Comparison of ENCODE assay signal across 31 cellular contexts in genomic region chr17:47682138-47682537, GRCh38. TPM values are rescaled to one million over a fixed set of nuclear protein-coding genes. Genes with fewer than 3 reads are reported as not detected.
A peak's percentile ranks its signal among the peaks of the same experiment; 100 is the strongest.
DNase-seq lines count a peak whose midpoint lies in the region; ATAC-seq and TF ChIP-seq lines count a peak whose summit lies in the region.
"Had no signal": no experiment of that assay in that cellular context is flagged by ENCODE, and none has a peak within 500 bp of the region (broad histone marks: within the 10 kb centered on the region; RNA-seq: fewer than 3 reads in every experiment).

No MANE protein-coding gene starts in this region.

- H3K36me3 Mint-ChIP-seq in activated naive CD4-positive, alpha-beta T cell treated with anti-CD3 and anti-CD28 coated beads, Interleukin-2, amount 50 U/mL, for 72 hours = peaks cover 27 to 44% of the 10 kb centered on the region in 2 donors
- H3K36me3 Mint-ChIP-seq in activated naive CD4-positive, alpha-beta T cell treated with anti-CD3 and anti-CD28 coated beads, Interleukin-2, amount 10 ng/mL, durations not matched to agents 7 days and 5 days = peaks cover 78% of the 10 kb centered on the region
- peaks cover 80% of the 10 kb centered on the region for H3K36me3 Mint-ChIP-seq in GM23338 (ENCODE audit: low read depth)
- H3K36me3 Mint-ChIP-seq in central memory CD8-positive, alpha-beta T cell (ENCODE audit: insufficient read depth) = peaks cover 75% of the 10 kb centered on the region

- no peaks in the 10 kb centered on the region for H3K27me3 ChIP-seq in GM23338 (ENCODE audit: insufficient read depth)
- H3K27me3 ChIP-seq: upper lobe of right lung had no signal

- H3K9me3 Mint-ChIP-seq in activated naive CD4-positive, alpha-beta T cell treated with anti-CD3 and anti-CD28 coated beads, Interleukin-2, amount 50 U/mL, for 72 hours = no peaks in the 10 kb centered on the region
- no peaks in the 10 kb centered on the region for H3K9me3 Mint-ChIP-seq in activated naive CD4-positive, alpha-beta T cell treated with anti-CD3 and anti-CD28 coated beads, Interleukin-2, amount 10 ng/mL, durations not matched to agents 7 days and 5 days
- no peaks in the 10 kb centered on the region for H3K9me3 Mint-ChIP-seq in GM23338
- H3K9me3 Mint-ChIP-seq in central memory CD8-positive, alpha-beta T cell = no peaks in the 10 kb centered on the region
- H3K9me3 Mint-ChIP-seq in stimulated activated naive CD8-positive, alpha-beta T cell treated with anti-CD3 and anti-CD28 coated beads, Interleukin-15, amount 100 ng/mL, for 72 hours = no peaks in the 10 kb centered on the region
- H3K9me3 Mint-ChIP-seq: mesothelial cell of epicardium, naive B cell had no signal

- CTCF ChIA-PET in activated naive CD4-positive, alpha-beta T cell treated with anti-CD3 and anti-CD28 coated beads, Interleukin-2, amount 10 ng/mL, durations not matched to agents 7 days and 5 days (lab: Charles Lee) = no interaction called here

- H3K27ac ChIP-seq in GM23338 (ENCODE audit: low read depth) = 0 out of 2 replicates have a peak overlapping the region, but pooled peaks have one; percentile 34
- H3K27ac ChIP-seq: upper lobe of right lung had no signal

- H3K27me3 Mint-ChIP-seq in activated naive CD4-positive, alpha-beta T cell treated with anti-CD3 and anti-CD28 coated beads, Interleukin-2, amount 10 ng/mL, durations not matched to agents 7 days and 5 days = no peaks in the 10 kb centered on the region
- peaks cover 17% of the 10 kb centered on the region for H3K27me3 Mint-ChIP-seq in GM23338 (ENCODE audit: insufficient read depth, low read depth, poor library complexity)
- no peaks in the 10 kb centered on the region for H3K27me3 Mint-ChIP-seq in central memory CD8-positive, alpha-beta T cell
- no peaks in the 10 kb centered on the region for H3K27me3 Mint-ChIP-seq in stimulated activated naive CD8-positive, alpha-beta T cell treated with anti-CD3 and anti-CD28 coated beads, Interleukin-15, amount 100 ng/mL, for 72 hours
- H3K27me3 Mint-ChIP-seq: naive B cell, T-helper 17 cell had no signal

- peaks cover 4% of the 10 kb centered on the region for H3K4me1 ChIP-seq in GM23338 (ENCODE audit: insufficient read depth)

- peaks cover 44% of the 10 kb centered on the region for H3F3A ChIP-seq in GM23338 (replicated peaks; ENCODE audit: low read depth)

- H3K4me3 Mint-ChIP-seq in activated naive CD4-positive, alpha-beta T cell treated with anti-CD3 and anti-CD28 coated beads, Interleukin-2, amount 10 ng/mL, durations not matched to agents 7 days and 5 days = no peak overlapping the region
- H3K4me3 Mint-ChIP-seq in GM23338 = no peak overlapping the region
- no peak overlapping the region for H3K4me3 Mint-ChIP-seq in central memory CD8-positive, alpha-beta T cell
- no peak overlapping the region for H3K4me3 Mint-ChIP-seq in stimulated activated naive CD8-positive, alpha-beta T cell treated with anti-CD3 and anti-CD28 coated beads, Interleukin-15, amount 100 ng/mL, for 72 hours
- H3K4me3 Mint-ChIP-seq: CD14-positive monocyte, mesothelial cell of epicardium, naive B cell, T-helper 17 cell had no signal

- no peaks in the 10 kb centered on the region for H3K9me2 ChIP-seq in GM23338 (ENCODE audit: insufficient read depth)

- H4K20me1 ChIP-seq in GM23338 (replicated peaks; ENCODE audit: insufficient read depth) = peaks cover 35% of the 10 kb centered on the region; the same call in 1 of the 2 replicates

- no peak overlapping the region for H3K4me2 ChIP-seq in GM23338

- no peak for DNase-seq in activated naive CD4-positive, alpha-beta T cell treated with anti-CD3 and anti-CD28 coated beads, Interleukin-2, amount 50 U/mL, for 72 hours (ENCODE audit: low spot score in 2 of 2)
- no peak for DNase-seq in activated naive CD4-positive, alpha-beta T cell treated with anti-CD3 and anti-CD28 coated beads, Interleukin-2, amount 10 ng/mL, durations not matched to agents 7 days and 5 days
- DNase-seq in GM23338 (ENCODE audit: low spot score) (no peak), D341Med (ENCODE audit: low spot score) (no peak), NCI-H1694 treated with DMSO at 0.1 percent for 48 hours (lab: John Stamatoyannopoulos, UW) (no peak)
- no peak for DNase-seq in central memory CD8-positive, alpha-beta T cell (ENCODE audit: low spot score in 2 of 2)
- DNase-seq in stimulated activated naive CD8-positive, alpha-beta T cell treated with anti-CD3 and anti-CD28 coated beads, Interleukin-15, amount 100 ng/mL, for 72 hours = no peak
- DNase-seq: activated CD4-positive, alpha-beta T cell treated with anti-CD3 and anti-CD28 coated beads, Interleukin-2, amount 50 U/mL, for 1 hour; activated CD8-positive, alpha-beta memory T cell treated with anti-CD3 and anti-CD28 coated beads, Interleukin-2, amount 50 U/mL, for 4 hours; activated effector memory CD4-positive, alpha-beta T cell treated with Interleukin-2 at 50 U/mL for 16 hours; amniotic stem cell; effector CD8-positive, alpha-beta T cell; kidney; naive B cell; NCI-H1105; NCI-H1930; NCI-H526; NK-92 treated with Interleukin-12 subunit alpha and Interleukin-12 subunit beta, amount 100 ng/mL, for 24 hours; PC-3; small intestine; stimulated activated CD8-positive, alpha-beta memory T cell treated with anti-CD3 and anti-CD28 coated beads, Interleukin-4, amount 100 ng/mL, for 48 hours; T-helper 17 cell; upper lobe of right lung had no signal

- H3K4me3 ChIP-seq in GM23338 = no peak overlapping the region
- H3K4me3 ChIP-seq: upper lobe of right lung had no signal

- TF ChIP-seq CTCF in GM23338 (conservative IDR thresholded peaks at IDR 0.05; ENCODE audit: low read depth in 2 of 2) = no peak

- H3K36me3 ChIP-seq in GM23338 (ENCODE audit: insufficient read depth) = peaks cover 64% of the 10 kb centered on the region

- peaks cover 8% of the 10 kb centered on the region for H3K4me1 Mint-ChIP-seq in activated naive CD4-positive, alpha-beta T cell treated with anti-CD3 and anti-CD28 coated beads, Interleukin-2, amount 10 ng/mL, durations not matched to agents 7 days and 5 days
- peaks cover 17% of the 10 kb centered on the region for H3K4me1 Mint-ChIP-seq in GM23338
- H3K4me1 Mint-ChIP-seq in central memory CD8-positive, alpha-beta T cell = no peaks in the 10 kb centered on the region
- H3K4me1 Mint-ChIP-seq in stimulated activated naive CD8-positive, alpha-beta T cell treated with anti-CD3 and anti-CD28 coated beads, Interleukin-15, amount 100 ng/mL, for 72 hours = peaks cover 17% of the 10 kb centered on the region
- H3K4me1 Mint-ChIP-seq: mesothelial cell of epicardium, naive B cell had no signal

- H2AFZ ChIP-seq in GM23338 = no peak overlapping the region

- H3K79me2 ChIP-seq in GM23338 (replicated peaks; ENCODE audit: insufficient read depth) = no peaks in the 10 kb centered on the region

- H3K27ac Mint-ChIP-seq in activated naive CD4-positive, alpha-beta T cell treated with anti-CD3 and anti-CD28 coated beads, Interleukin-2, amount 50 U/mL, for 72 hours = peak overlapping the region; percentile 7 to 91
- no peak overlapping the region for H3K27ac Mint-ChIP-seq in activated naive CD4-positive, alpha-beta T cell treated with anti-CD3 and anti-CD28 coated beads, Interleukin-2, amount 10 ng/mL, durations not matched to agents 7 days and 5 days
- no peak overlapping the region for H3K27ac Mint-ChIP-seq in GM23338
- H3K27ac Mint-ChIP-seq in central memory CD8-positive, alpha-beta T cell (ENCODE audit: low read depth) = peak overlapping the region; percentile 11
- peak overlapping the region; percentile 71 to 82 for H3K27ac Mint-ChIP-seq in stimulated activated naive CD8-positive, alpha-beta T cell treated with anti-CD3 and anti-CD28 coated beads, Interleukin-15, amount 100 ng/mL, for 72 hours
- H3K27ac Mint-ChIP-seq: mesothelial cell of epicardium, T-helper 17 cell had no signal

- ATAC-seq in activated naive CD4-positive, alpha-beta T cell treated with anti-CD3 and anti-CD28 coated beads, Interleukin-2, amount 50 U/mL, for 72 hours = no peak
- ATAC-seq in GM23338 = no peak
- no peak for ATAC-seq in central memory CD8-positive, alpha-beta T cell (replicated peaks; ENCODE audit: extremely low read depth, poor library complexity, severe bottlenecking)
- no peak for ATAC-seq in stimulated activated naive CD8-positive, alpha-beta T cell treated with anti-CD3 and anti-CD28 coated beads, Interleukin-15, amount 100 ng/mL, for 72 hours
- ATAC-seq: PC-3, Right ventricle myocardium inferior, SK-N-SH treated with all-trans-retinoic acid at 6 μM for 48 hours, T-helper 17 cell, upper lobe of right lung had no signal

TF ChIP-seq in GM23338, 12 proteins besides CTCF, POLR2A, EP300 and RAD21 (continues in another document):
- no peak for TF ChIP-seq JUNB (IDR thresholded peaks at IDR 0.05; ENCODE audit: unreplicated experiment)
- TF ChIP-seq ZNF331 (CRISPR knock-in tag; IDR thresholded peaks at IDR 0.05; ENCODE audit: low read depth) = no peak
- no peak for TF ChIP-seq CREB1 (CRISPR knock-in tag; IDR thresholded peaks at IDR 0.05; ENCODE audit: low read depth)

RNA-seq across cellular contexts. Expression of gene TBKBP1, which starts 11.8 kb away (rescaled TPM):
- 10 to 100 TPM; 15.4 to 21.4 TPM for total RNA-seq in activated naive CD4-positive, alpha-beta T cell treated with anti-CD3 and anti-CD28 coated beads, Interleukin-2, amount 50 U/mL, for 72 hours
- 10.6 and 12.1 TPM in 2 replicates for total RNA-seq in GM23338 (2014; rRNA removed; shearing (Covaris generic))
- polyA plus RNA-seq in GM23338 (2016; fragmentation: Nextera tagmentation; extraction: Ambion mirVana) = 2.2 and 2.5 TPM in 2 replicates

RNA-seq across cellular contexts. Expression of gene KPNB1, which starts 32.4 kb away (rescaled TPM):
- total RNA-seq in activated naive CD4-positive, alpha-beta T cell treated with anti-CD3 and anti-CD28 coated beads, Interleukin-2, amount 50 U/mL, for 72 hours = 100 to 1,000 TPM; 560 to 601 TPM
- total RNA-seq in GM23338 (2014; rRNA removed; shearing (Covaris generic)) = 526 and 599 TPM in 2 replicates
- polyA plus RNA-seq in GM23338 (2016; fragmentation: Nextera tagmentation; extraction: Ambion mirVana) = 219 and 274 TPM in 2 replicates

RNA-seq across cellular contexts. Expression of gene TBX21, which starts 50.9 kb away (rescaled TPM):
- 10 to 100 TPM; 39.6 to 73.5 TPM for total RNA-seq in activated naive CD4-positive, alpha-beta T cell treated with anti-CD3 and anti-CD28 coated beads, Interleukin-2, amount 50 U/mL, for 72 hours
- total RNA-seq in GM23338 (2014; rRNA removed; shearing (Covaris generic)) = not detected in 2 replicates
- not detected in 2 replicates for polyA plus RNA-seq in GM23338 (2016; fragmentation: Nextera tagmentation; extraction: Ambion mirVana)
- total RNA-seq: epithelial cell of proximal tubule, M059J, mesothelial cell of epicardium, osteoblast, PC-3, renal cortical epithelial cell had no signal

Comparison
In these comparisons a context has a peak if more than half of its experiments do, and no peak if none do; other contexts are left out.
1. H3K27ac Mint-ChIP-seq: peak in activated naive CD4-positive, alpha-beta T cell treated with anti-CD3 and anti-CD28 coated beads, Interleukin-2, amount 50 U/mL, for 72 hours (2 of 2), central memory CD8-positive, alpha-beta T cell (single experiment) and stimulated activated naive CD8-positive, alpha-beta T cell treated with anti-CD3 and anti-CD28 coated beads, Interleukin-15, amount 100 ng/mL, for 72 hours (2 of 2); none in activated naive CD4-positive, alpha-beta T cell treated with anti-CD3 and anti-CD28 coated beads, Interleukin-2, amount 10 ng/mL, durations not matched to agents 7 days and 5 days (single experiment) and GM23338 (single experiment).
2. RNA of gene TBX21, which starts 50.9 kb away (total RNA-seq): 39.6 to 73.5 TPM in activated naive CD4-positive, alpha-beta T cell treated with anti-CD3 and anti-CD28 coated beads, Interleukin-2, amount 50 U/mL, for 72 hours; not detected in GM23338; every median in the first group is over 10 times any median in the second.